1 cellular context compared by ENCODE assay signal in genomic region chr11:116796548-116796947, GRCh38.
TF ChIP-seq lines count a peak whose summit lies in the region.

No MANE protein-coding gene starts in this region.

TF ChIP-seq in HepG2, 621 proteins besides CTCF, POLR2A, EP300 and RAD21:
- TF ChIP-seq MAFK (conservative IDR thresholded peaks at IDR 0.05 in 1 of 2, IDR thresholded peaks at IDR 0.05 in 1 of 2; ENCODE audit: low read length in 2 of 2) (peak; percentile 87 to 90), ZBTB20 (CRISPR knock-in tag; IDR thresholded peaks at IDR 0.05; ENCODE audit: borderline replicate concordance, low read depth) (no peak), ZBTB21 (CRISPR knock-in tag; IDR thresholded peaks at IDR 0.05) (no peak), MAFG (CRISPR knock-in tag; IDR thresholded peaks at IDR 0.05) (peak; percentile 61; the same call in 1 of the 2 replicates), PRMT3 (CRISPR knock-in tag; IDR thresholded peaks at IDR 0.05; ENCODE audit: borderline replicate concordance, low read depth) (no peak), NFE2L2 (IDR thresholded peaks at IDR 0.05; ENCODE audit: low read length) (peak; percentile 97), HNF4A (CRISPR knock-in tag; IDR thresholded peaks at IDR 0.05) (peak; percentile 9; the same call in 1 of the 2 replicates), ZNF652 (CRISPR knock-in tag; IDR thresholded peaks at IDR 0.05; ENCODE audit: borderline replicate concordance, low read depth) (peak; percentile 86), NCOA2 (CRISPR knock-in tag; IDR thresholded peaks at IDR 0.05) (0 out of 2 replicates have a peak, but pooled peaks have one; percentile 13), HOXA3 (CRISPR knock-in tag; IDR thresholded peaks at IDR 0.05) (no peak), NFE2 (CRISPR knock-in tag; IDR thresholded peaks at IDR 0.05) (peak; percentile 60; the same call in 1 of the 2 replicates), NFIC (IDR thresholded peaks at IDR 0.05; ENCODE audit: low read length) (no peak), KAT7 (CRISPR knock-in tag; IDR thresholded peaks at IDR 0.05; ENCODE audit: borderline replicate concordance) (no peak), MAFF (IDR thresholded peaks at IDR 0.05; ENCODE audit: low read depth, low read length) (peak; percentile 80)
TF ChIP-seq in HepG2: peak in this region for 8.
